Comparison of ENCODE assay signal across 19 cellular contexts in genomic region chr5:154210163-154210562, GRCh38. TPM values are rescaled to one million over a fixed set of nuclear protein-coding genes. Genes with fewer than 3 reads are reported as not detected.
DNase-seq lines count a peak whose midpoint lies in the region; ATAC-seq, FAIRE-seq and TF ChIP-seq lines count a peak whose summit lies in the region.
"Had no signal": no experiment of that assay in that cellular context is flagged by ENCODE, and none has a peak within 500 bp of the region (broad histone marks: within the 10 kb centered on the region; RNA-seq: fewer than 3 reads in every experiment).

No MANE protein-coding gene starts in this region.

- H3K4me2 ChIP-seq in GM23338 (peak overlapping the region; percentile 65), PC-9 (no peak overlapping the region), H1 (ENCODE audit: insufficient read depth in 1 of 2, low read depth in 2 of 2, low read length in 2 of 2) (0 out of 4 replicates have a peak overlapping the region, but pooled peaks of 1 of the 2 experiments have one; percentile 10)

- no peaks in the 10 kb centered on the region for H3F3A ChIP-seq in GM23338 (replicated peaks; ENCODE audit: low read depth)
- H3F3A ChIP-seq in PC-9 (ENCODE audit: insufficient read depth, low read depth): peaks cover 38% of the 10 kb centered on the region

- no peak overlapping the region for H4K91ac ChIP-seq in H1 (replicated peaks; ENCODE audit: insufficient read length, low read length)

- intact Hi-C loops in PC-9 (cut with micrococcal nuclease; ENCODE audit: unreplicated experiment): loop anchor here (2.0 kb wide), 1 partner anchor 15 kb away; no protein-coding TSS in a partner anchor

- H3K4me3 Mint-ChIP-seq in GM23338 (no peak overlapping the region; the same call in 2 of the 3 replicates), osteocyte (ENCODE audit: unreplicated experiment) (no peak overlapping the region)

- H3K18ac ChIP-seq in H1 (ENCODE audit: extremely low read depth, low read length): no peak overlapping the region

- no peak overlapping the region for H3K4ac ChIP-seq in H1 (replicated peaks; ENCODE audit: insufficient read length, low read depth, low read length)

- H4K20me1 ChIP-seq in GM23338 (replicated peaks; ENCODE audit: insufficient read depth): no peaks in the 10 kb centered on the region
- no peaks in the 10 kb centered on the region for H4K20me1 ChIP-seq in PC-9 (ENCODE audit: insufficient read depth)
- peaks cover 2% of the 10 kb centered on the region in 2 experiments for H4K20me1 ChIP-seq in H1 (replicated peaks in 1 of 2; ENCODE audit: control insufficient read depth in 1 of 2, insufficient read depth in 2 of 2, low read length in 2 of 2)

- H3K27ac Mint-ChIP-seq in GM23338: no peak overlapping the region
- no peak overlapping the region for H3K27ac Mint-ChIP-seq in osteocyte (ENCODE audit: unreplicated experiment)

- peaks cover 43% of the 10 kb centered on the region for H3K4me1 Mint-ChIP-seq in GM23338
- peaks cover 39% of the 10 kb centered on the region for H3K4me1 Mint-ChIP-seq in osteocyte (ENCODE audit: unreplicated experiment)

- no peak for TF ChIP-seq RAD21 in H1 (IDR thresholded peaks at IDR 0.05 in 1 of 2, conservative IDR thresholded peaks at IDR 0.05 in 1 of 2; ENCODE audit: low read depth in 2 of 2, low read length in 2 of 2)

- H2BK12ac ChIP-seq in H1 (ENCODE audit: low read depth, low read length): 0 out of 2 replicates have a peak overlapping the region, but pooled peaks have one; percentile 62

- TF ChIP-seq CTCF in GM23338 (conservative IDR thresholded peaks at IDR 0.05; ENCODE audit: low read depth in 2 of 2): no peak
- no peak for TF ChIP-seq CTCF in PC-9 (conservative IDR thresholded peaks at IDR 0.05)
- no peak for TF ChIP-seq CTCF in H1 (IDR thresholded peaks at IDR 0.05; ENCODE audit: control extremely low read depth in 1 of 3, insufficient read depth in 1 of 3, low read depth in 1 of 3, low read length in 3 of 3)
- no peak for TF ChIP-seq CTCF in osteocyte (IDR thresholded peaks at IDR 0.05)

- no peak overlapping the region for H4K8ac ChIP-seq in H1 (ENCODE audit: extremely low read depth, insufficient read depth, low read length)

- H3K9me2 ChIP-seq in GM23338 (ENCODE audit: insufficient read depth): no peaks in the 10 kb centered on the region; the same call in 1 of the 2 replicates
- no peaks in the 10 kb centered on the region for H3K9me2 ChIP-seq in PC-9 (ENCODE audit: insufficient read depth)

- no peak overlapping the region for H3K14ac ChIP-seq in H1 (ENCODE audit: insufficient read length)

- H3K23ac ChIP-seq in H1 (ENCODE audit: insufficient read length): no peak overlapping the region

- peaks cover 4% of the 10 kb centered on the region; the same call in 2 of the 3 replicates for H3K36me3 Mint-ChIP-seq in GM23338 (ENCODE audit: low read depth)
- peaks cover 24% of the 10 kb centered on the region for H3K36me3 Mint-ChIP-seq in osteocyte (ENCODE audit: unreplicated experiment)

- peaks cover 3% of the 10 kb centered on the region for H3K79me2 ChIP-seq in GM23338 (replicated peaks; ENCODE audit: insufficient read depth)
- H3K79me2 ChIP-seq in PC-9 (ENCODE audit: low read depth): peaks cover 61% of the 10 kb centered on the region
- no peaks in the 10 kb centered on the region for H3K79me2 ChIP-seq in H1 (ENCODE audit: control insufficient read depth in 1 of 2, insufficient read depth in 2 of 2, low read length in 2 of 2)

- no peaks in the 10 kb centered on the region for H3K9me3 Mint-ChIP-seq in GM23338
- no peaks in the 10 kb centered on the region for H3K9me3 Mint-ChIP-seq in osteocyte (ENCODE audit: unreplicated experiment)

- H3K9ac ChIP-seq in H1 (replicated peaks in 1 of 4; ENCODE audit: extremely low read depth in 1 of 4, low read depth in 3 of 4, low read length in 3 of 4): no peak overlapping the region
- H3K9ac ChIP-seq: GM23248 had no signal

- H3K27me3 ChIP-seq in GM23338 (ENCODE audit: insufficient read depth) (no peaks in the 10 kb centered on the region), PC-9 (ENCODE audit: insufficient read depth, low read depth) (no peaks in the 10 kb centered on the region), H1 (replicated peaks in 1 of 4; ENCODE audit: control insufficient read depth in 3 of 4, extremely low read depth in 1 of 4, insufficient read depth in 3 of 4, low read length in 3 of 4) (0 out of 7 replicates have a peak, but pooled peaks cover 0 to 5% (median 0%) of the 10 kb centered on the region in 4 experiments)
- H3K27me3 ChIP-seq: MG63 had no signal

- TF ChIP-seq EP300 in H1 (IDR thresholded peaks at IDR 0.05; ENCODE audit: borderline replicate concordance in 1 of 2, low read depth in 2 of 2, low read length in 2 of 2): no peak

- no peak for ATAC-seq in GM23338
- ATAC-seq: Panc1 had no signal

- H2BK5ac ChIP-seq in H1 (ENCODE audit: low read depth, low read length): 0 out of 2 replicates have a peak overlapping the region, but pooled peaks have one; percentile 20

- H2AK5ac ChIP-seq in H1 (ENCODE audit: low read depth, low read length): peak overlapping the region; percentile 32; the same call in 1 of the 2 replicates

- H2BK20ac ChIP-seq in H1 (ENCODE audit: low read length): no peak overlapping the region

- POLR2A ChIA-PET in PC-9 (lab: Charles Lee; ENCODE audit: unreplicated experiment) (no interaction called here), H1 (lab: Charles Lee; ENCODE audit: partially characterized antibody) (no interaction called here)

- no peak for TF ChIP-seq POLR2A in H1 (IDR thresholded peaks at IDR 0.05; ENCODE audit: control extremely low read depth in 1 of 2, low read depth in 2 of 2, low read length in 2 of 2)

- no peaks in the 10 kb centered on the region for H3K23me2 ChIP-seq in H1 (ENCODE audit: low read depth, low read length)

- no peaks in the 10 kb centered on the region for H3K79me1 ChIP-seq in H1 (ENCODE audit: low read depth, low read length)

- H3K4me3 ChIP-seq in GM23338 (no peak overlapping the region), PC-9 (no peak overlapping the region), H1 (ENCODE audit: extremely low read depth in 1 of 4, insufficient read depth in 2 of 4, low read depth in 3 of 4, low read length in 4 of 4) (no peak overlapping the region)
- H3K4me3 ChIP-seq: GM23248, MG63 had no signal

- no peak for DNase-seq in GM23338 (ENCODE audit: low spot score)
- no peak for DNase-seq in PC-9
- no peak for DNase-seq in H1 (ENCODE audit: low read depth in 1 of 2, low spot score in 2 of 2)
- DNase-seq in osteocyte (ENCODE audit: extremely low spot score, unreplicated experiment): peak; percentile 32
- DNase-seq in MV-4-11 (lab: John Stamatoyannopoulos, UW): no peak
- DNase-seq in NCI-H774 (lab: John Stamatoyannopoulos, UW): no peak
- no peak for DNase-seq in iPS-NIHi7 (ENCODE audit: extremely low spot score)
- DNase-seq: DMS153, DND-41, KG1, MG63, NCI-H1694, NCI-H446 treated with DMSO at 0.1 percent for 48 hours, NCI-H526, SHP77 had no signal

- H3K4me1 ChIP-seq in GM23338 (ENCODE audit: insufficient read depth) (peaks cover 18% of the 10 kb centered on the region), PC-9 (replicated peaks; ENCODE audit: insufficient read depth) (peaks cover 51% of the 10 kb centered on the region), H1 (replicated peaks in 1 of 4; ENCODE audit: control insufficient read depth in 3 of 4, insufficient read depth in 4 of 4, low read length in 3 of 4) (peaks cover 0 to 8% (median 3%) of the 10 kb centered on the region in 4 experiments; a peak in 4 of 7 replicates)

- H3K36me3 ChIP-seq in GM23338 (ENCODE audit: insufficient read depth): no peaks in the 10 kb centered on the region
- H3K36me3 ChIP-seq in PC-9 (ENCODE audit: low read depth): peaks cover 16% of the 10 kb centered on the region; the same call in 1 of the 2 replicates
- H3K36me3 ChIP-seq in H1 (ENCODE audit: control insufficient read depth in 2 of 4, insufficient read depth in 4 of 4, low read length in 3 of 4): no peaks in the 10 kb centered on the region

- no TSS peak for BruUV-seq in PC-9 (replicated peaks; lab: Mats Ljungman, UMichigan)

- H3K9me3 ChIP-seq in PC-9 (ENCODE audit: insufficient read depth, low read depth) (no peaks in the 10 kb centered on the region), H1 (ENCODE audit: insufficient read depth in 2 of 2, low read depth in 1 of 2, low read length in 1 of 2) (no peaks in the 10 kb centered on the region)
- H3K9me3 ChIP-seq: MG63 had no signal

- H3K27ac ChIP-seq in GM23338 (ENCODE audit: low read depth): no peak overlapping the region
- peak overlapping the region; percentile 24 for H3K27ac ChIP-seq in PC-9
- H3K27ac ChIP-seq in H1 (ENCODE audit: low read depth, low read length): no peak overlapping the region
- H3K27ac ChIP-seq: RWPE1 had no signal

- CTCF ChIA-PET in PC-9 (lab: Charles Lee): no interaction called here
- CTCF ChIA-PET in H1 (lab: Charles Lee; ENCODE audit: partially characterized antibody): interaction anchor here (0.6 kb wide), 1 partner anchor 258 kb away, joined by 3 read pairs; no protein-coding TSS in a partner anchor

- WGBS in H1 (ENCODE audit: extremely low coverage in 1 of 2, insufficient coverage in 1 of 2, insufficient read length in 1 of 2, insufficient replicate concordance in 2 of 2, low coverage in 1 of 2, low lambda C conversion rate in 2 of 2, missing lambda C conversion rate in 1 of 2), 2 experiments: 63% methylated on average over 2 of the region's 2 CpGs; no CpG with 5 or more reads in 1 of the 2 experiments

- H2AFZ ChIP-seq in GM23338 (no peak overlapping the region), PC-9 (no peak overlapping the region), H1 (ENCODE audit: low read length) (no peak overlapping the region)
- H2AFZ ChIP-seq: GM23248 had no signal

- no peak overlapping the region for H2BK15ac ChIP-seq in H1 (ENCODE audit: low read length)

- H2BK120ac ChIP-seq in H1 (replicated peaks; ENCODE audit: low read depth, low read length): no peak overlapping the region

- no peak for FAIRE-seq in H1 (lab: Jason Lieb, UNC)
- FAIRE-seq: GM18507 had no signal

- no peak overlapping the region for H3K56ac ChIP-seq in H1 (replicated peaks; ENCODE audit: insufficient read length, low read depth, low read length)

- H3K27me3 Mint-ChIP-seq in GM23338 (ENCODE audit: insufficient read depth, low read depth, poor library complexity): peaks cover 3% of the 10 kb centered on the region
- H3K27me3 Mint-ChIP-seq in osteocyte (ENCODE audit: unreplicated experiment): no peaks in the 10 kb centered on the region

- no peak overlapping the region for H4K5ac ChIP-seq in H1 (ENCODE audit: insufficient read length, low read depth, low read length)

RNA-seq across cellular contexts. Expression of gene GALNT10, which starts 19.6 kb away (rescaled TPM):
- 9.4 and 12.9 TPM in 2 replicates for total RNA-seq in GM23338 (2014; rRNA removed; shearing (Covaris generic))
- polyA plus RNA-seq in GM23338 (2016; fragmentation: Nextera tagmentation; extraction: Ambion mirVana) (2.6 and 3.2 TPM in 2 replicates), H1 (2011; rRNA removed) (4.6 and 5.1 TPM in 2 replicates)
- total RNA-seq in PC-9 (2021) (74.0 and 101 TPM in 2 replicates), osteocyte (174 and 178 TPM in 2 replicates)
- 15.2 and 15.5 TPM in 2 replicates for total RNA-seq in H1 (2021; fragmentation: NEBNext Ultra II Directional; extraction: Animal tissue kit (Norgen Biotek cat#: 25700))
- 7.7 TPM for polyA plus RNA-seq in H1 (2011; cell fraction: cytosol; rRNA removed)
- 15.9 TPM for polyA plus RNA-seq in H1 (2011; cell fraction: nucleus; rRNA removed)
- 7.3 to 11.0 TPM (median 8.5 TPM) in 4 replicates for polyA plus RNA-seq in H1 (2012, experiment 1 of 2)
- polyA plus RNA-seq in H1 (2012, experiment 2 of 2): 5.7 TPM
- 16.8 TPM for polyA plus RNA-seq in H1 (2013, experiment 1 of 2)
- polyA plus RNA-seq in H1 (2013, experiment 2 of 2): 21.6 TPM
- polyA minus RNA-seq in H1 (2011; rRNA and poly(A)+ RNA removed): 21.7 and 44.6 TPM in 2 replicates
- polyA minus RNA-seq in H1 (2011; cell fraction: cytosol; rRNA and poly(A)+ RNA removed): 8.4 TPM
- 25.8 TPM for polyA minus RNA-seq in H1 (2011; cell fraction: nucleus; rRNA and poly(A)+ RNA removed)
